ENCODE assay signal across 15 cellular contexts in genomic region chr11:114301927-114302326, GRCh38. TPM values are rescaled to one million over a fixed set of nuclear protein-coding genes. Genes with fewer than 3 reads are reported as not detected.
"Had no signal": no experiment of that assay in that cellular context is flagged by ENCODE, and none has a peak within 500 bp of the region (broad histone marks: within the 10 kb centered on the region; RNA-seq: fewer than 3 reads in every experiment).

No MANE protein-coding gene starts in this region.

- DNase-seq: activated CD4-positive, alpha-beta T cell treated with anti-CD3 and anti-CD28 coated beads, Interleukin-2, amount 50 U/mL, for 4 hours; activated CD4-positive, CD25-positive, alpha-beta regulatory T cell treated with anti-CD3 and anti-CD28 coated beads, Interleukin-2, amount 50 U/mL, for 72 hours; activated T-cell treated with anti-CD3 and anti-CD28 coated beads, Interleukin-2, amount 50 U/mL, for 1 hour; caudate nucleus; colonic mucosa; effector CD4-positive, alpha-beta T cell; mucosa of descending colon; natural killer cell; right cardiac atrium; stimulated activated CD4-positive, alpha-beta T cell treated with anti-CD3 and anti-CD28 coated beads, Interleukin-2, amount 100 ng/mL, for 24 hours; stimulated activated naive CD4-positive, alpha-beta T cell; SW 1271 had no signal

- H3K4me3 Mint-ChIP-seq: activated naive CD8-positive, alpha-beta T cell; natural killer cell had no signal

- H3K4me1 Mint-ChIP-seq: natural killer cell had no signal

- H3K4me3 ChIP-seq: colonic mucosa, mucosa of descending colon, SJSA1 had no signal

- H3K4me1 ChIP-seq: colonic mucosa had no signal

- H3K36me3 ChIP-seq: colonic mucosa had no signal

- H3K9me3 ChIP-seq: colonic mucosa, mucosa of descending colon, SJSA1 had no signal

- H3K9me3 Mint-ChIP-seq: natural killer cell had no signal

- ATAC-seq: mucosa of descending colon, natural killer cell, right cardiac atrium had no signal

- H3K27ac Mint-ChIP-seq: activated naive CD8-positive, alpha-beta T cell; natural killer cell had no signal

- H3K27ac ChIP-seq: colonic mucosa, SJSA1 had no signal

- H3K36me3 Mint-ChIP-seq: natural killer cell had no signal

- H3K27me3 ChIP-seq: colonic mucosa, SJSA1 had no signal

RNA-seq across cellular contexts. Expression of gene NNMT, which starts 5.7 kb away (rescaled TPM):
- total RNA-seq: temporal lobe had no signal
